Comparison of ENCODE assay signal across 1 cellular context in genomic region chr4:56511098-56511497, GRCh38.
TF ChIP-seq lines count a peak whose summit lies in the region.

No MANE protein-coding gene starts in this region.

TF ChIP-seq in K562, 482 proteins besides CTCF, POLR2A, EP300 and RAD21:
- no peak for TF ChIP-seq TCF3 (CRISPR knock-in tag; IDR thresholded peaks at IDR 0.05)
